Comparison of ENCODE assay signal across 9 cellular contexts in genomic region chr9:127537014-127537413, GRCh38.
DNase-seq lines count a peak whose midpoint lies in the region; ATAC-seq, FAIRE-seq and TF ChIP-seq lines count a peak whose summit lies in the region.
"Had no signal": no experiment of that assay in that cellular context is flagged by ENCODE, and none has a peak within 500 bp of the region (broad histone marks: within the 10 kb centered on the region; RNA-seq: fewer than 3 reads in every experiment).

No MANE protein-coding gene starts in this region.

- peaks cover 14% of the 10 kb centered on the region for H3K4me1 ChIP-seq in HUES48 (ENCODE audit: control insufficient read depth, insufficient read depth, low read length)
- H3K4me1 ChIP-seq in CD4-positive, alpha-beta memory T cell (ENCODE audit: insufficient read depth, low read length), result peaks cover 3% of the 10 kb centered on the region

- no peak for ATAC-seq in HG02981 (IDR thresholded peaks at IDR 0.05; ENCODE audit: unreplicated experiment)

- H3K4me3 ChIP-seq in HUES48 (ENCODE audit: low read depth, low read length) (no peak overlapping the region), bronchial epithelial cell (ENCODE audit: low read depth, low read length) (no peak overlapping the region)
- H3K4me3 ChIP-seq in CD4-positive, alpha-beta memory T cell (ENCODE audit: low read length in 2 of 2), result no peak overlapping the region

- H3K9ac ChIP-seq in HUES48 (ENCODE audit: low read depth, low read length), result no peak overlapping the region

- H3K9me3 Mint-ChIP-seq in mesothelial cell of epicardium, result no peaks in the 10 kb centered on the region
- no peaks in the 10 kb centered on the region for H3K9me3 Mint-ChIP-seq in activated T-helper 2 cell treated with anti-CD3 and anti-CD28 coated beads, Interferon-gamma antibody, Interleukin-2, Interleukin-4, amounts not matched to agents 10 μg/mL and 5 μg/mL and 100 μg/mL, durations not matched to agents 14 hours and 24 hours and 36 hours
- H3K9me3 Mint-ChIP-seq in CD4-positive, alpha-beta memory T cell, result no peaks in the 10 kb centered on the region
- H3K9me3 Mint-ChIP-seq: CD14-positive monocyte had no signal

- POLR2A ChIA-PET in CD4-positive, alpha-beta memory T cell (lab: Charles Lee; ENCODE audit: partially characterized antibody), result interaction anchor here (1.1 kb wide), 1 partner anchor 19 kb away, joined by 3 read pairs; no protein-coding TSS in a partner anchor

- H3K27me3 Mint-ChIP-seq in mesothelial cell of epicardium (ENCODE audit: low read depth), result no peaks in the 10 kb centered on the region
- no peaks in the 10 kb centered on the region for H3K27me3 Mint-ChIP-seq in activated T-helper 2 cell treated with anti-CD3 and anti-CD28 coated beads, Interferon-gamma antibody, Interleukin-2, Interleukin-4, amounts not matched to agents 10 μg/mL and 5 μg/mL and 100 μg/mL, durations not matched to agents 14 hours and 24 hours and 36 hours (ENCODE audit: low read depth)
- H3K27me3 Mint-ChIP-seq in CD4-positive, alpha-beta memory T cell, result no peaks in the 10 kb centered on the region

- TF ChIP-seq CTCF in 22Rv1 (IDR thresholded peaks at IDR 0.05) (no peak), bronchial epithelial cell (IDR thresholded peaks at IDR 0.05; ENCODE audit: insufficient read depth, low read length, severe bottlenecking) (no peak), mesothelial cell of epicardium (IDR thresholded peaks at IDR 0.05; ENCODE audit: unreplicated experiment) (no peak)

- no peak overlapping the region for H3K4me3 Mint-ChIP-seq in mesothelial cell of epicardium
- no peak overlapping the region for H3K4me3 Mint-ChIP-seq in activated T-helper 2 cell treated with anti-CD3 and anti-CD28 coated beads, Interferon-gamma antibody, Interleukin-2, Interleukin-4, amounts not matched to agents 10 μg/mL and 5 μg/mL and 100 μg/mL, durations not matched to agents 14 hours and 24 hours and 36 hours (ENCODE audit: low read depth)
- no peak overlapping the region for H3K4me3 Mint-ChIP-seq in CD4-positive, alpha-beta memory T cell
- H3K4me3 Mint-ChIP-seq: CD14-positive monocyte had no signal

- FAIRE-seq in bronchial epithelial cell (lab: Jason Lieb, UNC), result no peak

- CTCF ChIA-PET in CD4-positive, alpha-beta memory T cell (lab: Charles Lee; ENCODE audit: partially characterized antibody), result no interaction called here

- no peaks in the 10 kb centered on the region for H3K9me3 ChIP-seq in HUES48 (ENCODE audit: control insufficient read depth, insufficient read depth, low read length)
- no peaks in the 10 kb centered on the region for H3K9me3 ChIP-seq in CD4-positive, alpha-beta memory T cell (ENCODE audit: control insufficient read depth in 1 of 2, low read length in 2 of 2)

- intact Hi-C loops in activated T-helper 2 cell treated with anti-CD3 and anti-CD28 coated beads, Interferon-gamma antibody, Interleukin-2, Interleukin-4, amounts not matched to agents 10 μg/mL and 5 μg/mL and 100 μg/mL, durations not matched to agents 14 hours and 24 hours and 36 hours (cut with micrococcal nuclease), result no loop called here
- intact Hi-C loops in CD4-positive, alpha-beta memory T cell (cut with micrococcal nuclease), result no loop called here

- H3K27ac ChIP-seq in 22Rv1, result peak overlapping the region; percentile 29; the same call in 1 of the 2 replicates
- H3K27ac ChIP-seq in HUES48 (ENCODE audit: low read depth, low read length), result peak overlapping the region; percentile 38
- no peak overlapping the region for H3K27ac ChIP-seq in CD4-positive, alpha-beta memory T cell (ENCODE audit: low read depth, low read length)

- H3K36me3 Mint-ChIP-seq in mesothelial cell of epicardium, result no peaks in the 10 kb centered on the region
- no peaks in the 10 kb centered on the region for H3K36me3 Mint-ChIP-seq in activated T-helper 2 cell treated with anti-CD3 and anti-CD28 coated beads, Interferon-gamma antibody, Interleukin-2, Interleukin-4, amounts not matched to agents 10 μg/mL and 5 μg/mL and 100 μg/mL, durations not matched to agents 14 hours and 24 hours and 36 hours (ENCODE audit: low read depth)
- no peaks in the 10 kb centered on the region for H3K36me3 Mint-ChIP-seq in CD4-positive, alpha-beta memory T cell

- H3K36me3 ChIP-seq in HUES48 (ENCODE audit: control insufficient read depth, insufficient read depth, low read length) (no peaks in the 10 kb centered on the region), bronchial epithelial cell (ENCODE audit: control insufficient read depth, insufficient read depth, low read length) (peaks cover 22% of the 10 kb centered on the region)
- H3K36me3 ChIP-seq in CD4-positive, alpha-beta memory T cell (ENCODE audit: insufficient read depth, low read length), result no peaks in the 10 kb centered on the region

- DNase-seq in bronchial epithelial cell (ENCODE audit: low read depth) (peak; percentile 75), mesothelial cell of epicardium (ENCODE audit: low spot score in 2 of 2, unreplicated experiment in 2 of 2) (no peak), NCI-H774 (lab: John Stamatoyannopoulos, UW) (no peak)
- DNase-seq in activated T-helper 2 cell treated with anti-CD3 and anti-CD28 coated beads, Interferon-gamma antibody, Interleukin-2, Interleukin-4, amounts not matched to agents 10 μg/mL and 5 μg/mL and 100 μg/mL, durations not matched to agents 14 hours and 24 hours and 36 hours (ENCODE audit: low spot score), result no peak
- DNase-seq in CD4-positive, alpha-beta memory T cell, result no peak

- H3K27me3 ChIP-seq in HUES48 (ENCODE audit: control insufficient read depth, insufficient read depth, low read length) (no peaks in the 10 kb centered on the region), bronchial epithelial cell (ENCODE audit: control insufficient read depth, insufficient read depth, low read length) (no peaks in the 10 kb centered on the region)
- H3K27me3 ChIP-seq in CD4-positive, alpha-beta memory T cell (ENCODE audit: insufficient read depth, low read length), result no peaks in the 10 kb centered on the region

- peaks cover 18% of the 10 kb centered on the region for H3K4me1 Mint-ChIP-seq in mesothelial cell of epicardium
- H3K4me1 Mint-ChIP-seq in activated T-helper 2 cell treated with anti-CD3 and anti-CD28 coated beads, Interferon-gamma antibody, Interleukin-2, Interleukin-4, amounts not matched to agents 10 μg/mL and 5 μg/mL and 100 μg/mL, durations not matched to agents 14 hours and 24 hours and 36 hours (ENCODE audit: low read depth), result no peaks in the 10 kb centered on the region
- peaks cover 0 to 3% (median under 1%) of the 10 kb centered on the region in 4 donors for H3K4me1 Mint-ChIP-seq in CD4-positive, alpha-beta memory T cell

- peak overlapping the region; percentile 75 for H3K27ac Mint-ChIP-seq in mesothelial cell of epicardium
- H3K27ac Mint-ChIP-seq in activated T-helper 2 cell treated with anti-CD3 and anti-CD28 coated beads, Interferon-gamma antibody, Interleukin-2, Interleukin-4, amounts not matched to agents 10 μg/mL and 5 μg/mL and 100 μg/mL, durations not matched to agents 14 hours and 24 hours and 36 hours, result no peak overlapping the region
- H3K27ac Mint-ChIP-seq in CD4-positive, alpha-beta memory T cell, result no peak overlapping the region
